Comparison of ENCODE assay signal across 15 cellular contexts in genomic region chr5:72543365-72543764, GRCh38. TPM values are rescaled to one million over a fixed set of nuclear protein-coding genes. Genes with fewer than 3 reads are reported as not detected.
DNase-seq lines count a peak whose midpoint lies in the region; ATAC-seq and TF ChIP-seq lines count a peak whose summit lies in the region.
"Had no signal": no experiment of that assay in that cellular context is flagged by ENCODE, and none has a peak within 500 bp of the region (broad histone marks: within the 10 kb centered on the region; RNA-seq: fewer than 3 reads in every experiment).

No MANE protein-coding gene starts in this region.

- POLR2A ChIA-PET in MCF 10A (lab: Yijun Ruan, JAX): interaction anchor here (0.5 to 1.9 kb wide), 7 partner anchors 9 to 275 kb away, joined by 3 to 9 read pairs (median 3); partner anchors contain the start of gene TNPO1

- 88 to 94% (median 93%) methylated on average over 3 of the region's 3 CpGs for WGBS in heart left ventricle, 4 donors

- no peaks in the 10 kb centered on the region for H3K27me3 Mint-ChIP-seq in MCF 10A (ENCODE audit: insufficient read depth, unreplicated experiment)

- peaks cover 0 to 7% of the 10 kb centered on the region in 2 donors for H3K9me3 ChIP-seq in breast epithelium
- peaks cover 0 to 38% (median 0%) of the 10 kb centered on the region in 12 donors for H3K9me3 ChIP-seq in heart left ventricle
- H3K9me3 ChIP-seq: body of pancreas had no signal

- ATAC-seq in HG03432 (IDR thresholded peaks at IDR 0.05; ENCODE audit: unreplicated experiment) (no peak), GM21786 (IDR thresholded peaks at IDR 0.05; ENCODE audit: unreplicated experiment) (no peak), heart left ventricle (no peak)
- ATAC-seq: body of pancreas had no signal

- peaks cover 55% of the 10 kb centered on the region for H3K4me1 Mint-ChIP-seq in MCF 10A (ENCODE audit: insufficient read depth, unreplicated experiment)

- H3K27ac Mint-ChIP-seq in MCF 10A (ENCODE audit: low read depth, unreplicated experiment): peak overlapping the region; percentile 56

- TF ChIP-seq POLR2A in breast epithelium (IDR thresholded peaks at IDR 0.05): no peak
- TF ChIP-seq POLR2A in heart left ventricle (IDR thresholded peaks at IDR 0.05): no peak

- peaks cover 17% of the 10 kb centered on the region for H3K9me3 Mint-ChIP-seq in MCF 10A (ENCODE audit: unreplicated experiment)

- H3K27me3 ChIP-seq in breast epithelium: no peaks in the 10 kb centered on the region
- H3K27me3 ChIP-seq in heart left ventricle: no peaks in the 10 kb centered on the region
- H3K27me3 ChIP-seq: body of pancreas, spleen had no signal

- DNase-seq in MCF 10A (ENCODE audit: unreplicated experiment) (peak; percentile 77), breast epithelium (ENCODE audit: low spot score in 2 of 2) (no peak), amniotic epithelial cell (ENCODE audit: low read depth) (peak; percentile 93), foreskin fibroblast (peak; percentile 59 to 80), heart left ventricle (no peak), nucleus accumbens (lab: John Stamatoyannopoulos, UW) (no peak)
- DNase-seq: 8988T, body of pancreas, NCI-H1436, NCI-H510A, spleen had no signal

- no peaks in the 10 kb centered on the region for H3K36me3 ChIP-seq in breast epithelium
- no peaks in the 10 kb centered on the region for H3K36me3 ChIP-seq in heart left ventricle
- H3K36me3 ChIP-seq: spleen had no signal

- CTCF ChIA-PET in MCF 10A (lab: Yijun Ruan, JAX): no interaction called here

- H3K4me3 Mint-ChIP-seq in MCF 10A (ENCODE audit: unreplicated experiment): peak overlapping the region; percentile 24
- H3K4me3 Mint-ChIP-seq: neural crest cell had no signal

- intact Hi-C loops in MCF 10A (cut with micrococcal nuclease) (no loop called here), breast epithelium (cut with DNase I; ENCODE audit: low total_unique reads) (no loop called here), heart left ventricle (cut with DNase I) (no loop called here)

- H3K27ac ChIP-seq in breast epithelium (no peak overlapping the region), heart left ventricle (no peak overlapping the region)
- H3K27ac ChIP-seq: body of pancreas, spleen had no signal

- H3K36me3 Mint-ChIP-seq in MCF 10A (ENCODE audit: insufficient read depth, unreplicated experiment): peaks cover 6% of the 10 kb centered on the region

- no TSS peak for BruUV-seq in MCF 10A (replicated peaks; lab: Mats Ljungman, UMichigan)

- no peaks in the 10 kb centered on the region for H3K4me1 ChIP-seq in breast epithelium
- H3K4me1 ChIP-seq in heart left ventricle: peaks cover 0 to 3% (median 0%) of the 10 kb centered on the region in 12 donors
- H3K4me1 ChIP-seq: body of pancreas, spleen had no signal

- TF ChIP-seq CTCF in MCF 10A (IDR thresholded peaks at IDR 0.05; ENCODE audit: unreplicated experiment): no peak
- no peak for TF ChIP-seq CTCF in breast epithelium (IDR thresholded peaks at IDR 0.05)
- no peak for TF ChIP-seq CTCF in foreskin fibroblast (IDR thresholded peaks at IDR 0.05; ENCODE audit: low read depth, low read length)
- TF ChIP-seq CTCF in heart left ventricle (IDR thresholded peaks at IDR 0.05): no peak

- H3K4me3 ChIP-seq in breast epithelium: no peak overlapping the region
- H3K4me3 ChIP-seq in foreskin fibroblast (ENCODE audit: low read depth in 1 of 2, low read length in 2 of 2): no peak overlapping the region
- H3K4me3 ChIP-seq in heart left ventricle: no peak overlapping the region
- H3K4me3 ChIP-seq: body of pancreas, lung, spleen had no signal

RNA-seq across cellular contexts. Expression of gene ZNF366, which starts 36.2 kb away (rescaled TPM):
- total RNA-seq in MCF 10A (2022) (not detected in 2 replicates), breast epithelium (1 to 10 TPM; 1.9 to 5.2 (median 2.6) TPM), heart left ventricle (10 to 100 TPM in 2 of 9 donors, 1 to 10 TPM in 7; 3.9 to 18.5 (median 6.1) TPM)
- polyA plus RNA-seq in heart left ventricle: 1 to 10 TPM; 2.1 to 4.4 TPM
- total RNA-seq: neural crest cell had no signal

Comparison
In these comparisons a context has a peak if more than half of its experiments do, and no peak if none do; other contexts are left out.
1. DNase-seq: peak in MCF 10A (single experiment), amniotic epithelial cell (single experiment) and foreskin fibroblast (2 of 2); none in breast epithelium (0 of 2), heart left ventricle (0 of 5) and nucleus accumbens (0 of 56).